Comparison of ENCODE assay signal across 1 cellular context in the genomic region with DNA sequence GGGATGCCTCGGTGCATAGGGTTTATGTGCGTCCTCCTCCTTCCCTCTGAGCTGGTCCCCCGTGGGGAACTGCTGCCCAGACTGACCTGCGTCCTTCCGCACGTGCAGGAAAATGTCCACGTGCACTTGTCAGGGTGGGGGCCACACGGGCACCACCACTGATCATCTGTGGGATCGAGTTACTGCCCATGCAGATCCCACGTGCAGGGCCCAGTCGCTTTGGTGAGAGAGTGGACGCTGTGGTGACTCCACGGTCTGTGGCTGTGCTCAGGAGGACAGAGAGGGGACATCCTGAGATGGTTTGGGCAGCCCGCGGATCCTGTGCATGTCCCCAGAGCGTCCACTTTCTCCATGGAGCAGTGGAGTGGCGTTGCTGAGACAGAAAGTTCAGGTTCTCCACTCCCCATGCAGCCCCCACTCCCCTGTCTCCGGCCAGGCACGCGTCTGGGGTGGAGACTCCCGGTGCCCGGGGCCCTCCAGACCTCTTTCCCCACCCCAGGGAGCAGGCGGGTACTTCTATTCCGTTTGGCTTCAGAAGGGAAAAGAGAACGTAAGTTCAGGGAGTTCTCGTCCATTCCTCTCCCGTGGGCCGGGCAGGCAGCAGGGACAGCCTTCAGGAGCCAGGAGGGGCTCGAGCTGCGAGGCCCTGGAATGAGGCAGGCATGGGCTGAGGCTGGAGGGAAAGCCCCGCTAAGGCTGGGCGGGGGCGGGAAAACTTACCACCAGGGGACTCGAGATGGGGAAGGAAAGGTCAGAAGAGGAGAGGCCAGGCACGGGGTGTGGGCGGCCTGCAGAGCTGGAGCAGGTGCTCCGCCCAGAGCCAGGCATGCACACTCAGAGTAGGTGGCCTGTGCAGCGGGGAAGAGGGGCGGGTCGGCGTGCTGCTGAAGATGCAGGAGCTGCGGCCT.
TF ChIP-seq lines count a peak whose summit lies in the region.

No MANE protein-coding gene starts in this region.

TF ChIP-seq in HepG2, 621 proteins besides CTCF, POLR2A, EP300 and RAD21 (continued from another document and continues in another):
- TF ChIP-seq REL (CRISPR knock-in tag; conservative IDR thresholded peaks at IDR 0.05) = peak; percentile 77; the same call in 1 of the 2 replicates
- TF ChIP-seq CENPX (CRISPR knock-in tag; IDR thresholded peaks at IDR 0.05) = no peak
- no peak for TF ChIP-seq MZF1 (CRISPR knock-in tag; IDR thresholded peaks at IDR 0.05; ENCODE audit: borderline replicate concordance)
- TF ChIP-seq ZNF3 (CRISPR knock-in tag; IDR thresholded peaks at IDR 0.05) = no peak
- TF ChIP-seq, protein P1, sequence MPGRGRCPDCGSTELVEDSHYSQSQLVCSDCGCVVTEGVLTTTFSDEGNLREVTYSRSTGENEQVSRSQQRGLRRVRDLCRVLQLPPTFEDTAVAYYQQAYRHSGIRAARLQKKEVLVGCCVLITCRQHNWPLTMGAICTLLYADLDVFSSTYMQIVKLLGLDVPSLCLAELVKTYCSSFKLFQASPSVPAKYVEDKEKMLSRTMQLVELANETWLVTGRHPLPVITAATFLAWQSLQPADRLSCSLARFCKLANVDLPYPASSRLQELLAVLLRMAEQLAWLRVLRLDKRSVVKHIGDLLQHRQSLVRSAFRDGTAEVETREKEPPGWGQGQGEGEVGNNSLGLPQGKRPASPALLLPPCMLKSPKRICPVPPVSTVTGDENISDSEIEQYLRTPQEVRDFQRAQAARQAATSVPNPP (CRISPR knock-in tag; IDR thresholded peaks at IDR 0.05) = 0 out of 2 replicates have a peak, but pooled peaks have one; percentile 87
- no peak for TF ChIP-seq MATR3 (CRISPR knock-in tag; IDR thresholded peaks at IDR 0.05)
- peak; percentile 83; the same call in 1 of the 2 replicates for TF ChIP-seq ZNF30 (CRISPR knock-in tag; IDR thresholded peaks at IDR 0.05)
- no peak for TF ChIP-seq NCOA5 (CRISPR knock-in tag; IDR thresholded peaks at IDR 0.05)
- no peak for TF ChIP-seq ZFP36L2 (CRISPR knock-in tag; IDR thresholded peaks at IDR 0.05)
- TF ChIP-seq REXO4 (CRISPR knock-in tag; IDR thresholded peaks at IDR 0.05; ENCODE audit: borderline replicate concordance) = peak; percentile 51; the same call in 1 of the 2 replicates
- TF ChIP-seq ZNF558 (CRISPR knock-in tag; IDR thresholded peaks at IDR 0.05; ENCODE audit: borderline replicate concordance) = peak; percentile 71; the same call in 1 of the 2 replicates
- TF ChIP-seq HOXA7 (CRISPR knock-in tag; IDR thresholded peaks at IDR 0.05) = no peak
- TF ChIP-seq, protein P2, sequence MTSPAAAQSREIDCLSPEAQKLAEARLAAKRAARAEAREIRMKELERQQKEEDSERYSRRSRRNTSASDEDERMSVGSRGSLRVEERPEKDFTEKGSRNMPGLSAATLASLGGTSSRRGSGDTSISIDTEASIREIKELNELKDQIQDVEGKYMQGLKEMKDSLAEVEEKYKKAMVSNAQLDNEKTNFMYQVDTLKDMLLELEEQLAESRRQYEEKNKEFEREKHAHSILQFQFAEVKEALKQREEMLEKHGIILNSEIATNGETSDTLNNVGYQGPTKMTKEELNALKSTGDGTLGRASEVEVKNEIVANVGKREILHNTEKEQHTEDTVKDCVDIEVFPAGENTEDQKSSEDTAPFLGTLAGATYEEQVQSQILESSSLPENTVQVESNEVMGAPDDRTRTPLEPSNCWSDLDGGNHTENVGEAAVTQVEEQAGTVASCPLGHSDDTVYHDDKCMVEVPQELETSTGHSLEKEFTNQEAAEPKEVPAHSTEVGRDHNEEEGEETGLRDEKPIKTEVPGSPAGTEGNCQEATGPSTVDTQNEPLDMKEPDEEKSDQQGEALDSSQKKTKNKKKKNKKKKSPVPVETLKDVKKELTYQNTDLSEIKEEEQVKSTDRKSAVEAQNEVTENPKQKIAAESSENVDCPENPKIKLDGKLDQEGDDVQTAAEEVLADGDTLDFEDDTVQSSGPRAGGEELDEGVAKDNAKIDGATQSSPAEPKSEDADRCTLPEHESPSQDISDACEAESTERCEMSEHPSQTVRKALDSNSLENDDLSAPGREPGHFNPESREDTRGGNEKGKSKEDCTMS (CRISPR knock-in tag; conservative IDR thresholded peaks at IDR 0.05) = no peak
- TF ChIP-seq SALL2 (CRISPR knock-in tag; IDR thresholded peaks at IDR 0.05) = peak; percentile 59; the same call in 1 of the 2 replicates
- TF ChIP-seq ZNF12 (CRISPR knock-in tag; IDR thresholded peaks at IDR 0.05) = peak; percentile 62; the same call in 1 of the 2 replicates
- TF ChIP-seq ZSCAN12 (CRISPR knock-in tag; IDR thresholded peaks at IDR 0.05) = no peak
- TF ChIP-seq ZNF354B (CRISPR knock-in tag; IDR thresholded peaks at IDR 0.05) = no peak
- TF ChIP-seq MEF2D (CRISPR knock-in tag; IDR thresholded peaks at IDR 0.05) = peak; percentile 77
- peak; percentile 90; the same call in 1 of the 2 replicates for TF ChIP-seq ZNF230 (CRISPR knock-in tag; IDR thresholded peaks at IDR 0.05)
- peak; percentile 71; the same call in 1 of the 2 replicates for TF ChIP-seq ZNF446 (CRISPR knock-in tag; IDR thresholded peaks at IDR 0.05)
- TF ChIP-seq, protein P3, sequence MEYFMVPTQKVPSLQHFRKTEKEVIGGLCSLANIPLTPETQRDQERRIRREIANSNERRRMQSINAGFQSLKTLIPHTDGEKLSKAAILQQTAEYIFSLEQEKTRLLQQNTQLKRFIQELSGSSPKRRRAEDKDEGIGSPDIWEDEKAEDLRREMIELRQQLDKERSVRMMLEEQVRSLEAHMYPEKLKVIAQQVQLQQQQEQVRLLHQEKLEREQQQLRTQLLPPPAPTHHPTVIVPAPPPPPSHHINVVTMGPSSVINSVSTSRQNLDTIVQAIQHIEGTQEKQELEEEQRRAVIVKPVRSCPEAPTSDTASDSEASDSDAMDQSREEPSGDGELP (IDR thresholded peaks at IDR 0.05; ENCODE audit: borderline replicate concordance, low read depth) = no peak; the same call in 1 of the 2 replicates
- no peak for TF ChIP-seq PHF5A (CRISPR knock-in tag; IDR thresholded peaks at IDR 0.05; ENCODE audit: low read depth, unreplicated experiment)
- TF ChIP-seq GABPB1 (CRISPR knock-in tag; IDR thresholded peaks at IDR 0.05) = 0 out of 2 replicates have a peak, but pooled peaks have one; percentile 27
- peak; percentile 13; the same call in 1 of the 2 replicates for TF ChIP-seq SSRP1 (CRISPR knock-in tag; IDR thresholded peaks at IDR 0.05)
- TF ChIP-seq ZSCAN30 (CRISPR knock-in tag; IDR thresholded peaks at IDR 0.05) = no peak
- TF ChIP-seq ZNF460 (CRISPR knock-in tag; IDR thresholded peaks at IDR 0.05; ENCODE audit: borderline replicate concordance) = no peak
- no peak for TF ChIP-seq SETDB1 (CRISPR knock-in tag; IDR thresholded peaks at IDR 0.05; ENCODE audit: borderline replicate concordance)
- no peak for TF ChIP-seq RARG (CRISPR knock-in tag; IDR thresholded peaks at IDR 0.05; ENCODE audit: low read depth)
- TF ChIP-seq, protein P4, sequence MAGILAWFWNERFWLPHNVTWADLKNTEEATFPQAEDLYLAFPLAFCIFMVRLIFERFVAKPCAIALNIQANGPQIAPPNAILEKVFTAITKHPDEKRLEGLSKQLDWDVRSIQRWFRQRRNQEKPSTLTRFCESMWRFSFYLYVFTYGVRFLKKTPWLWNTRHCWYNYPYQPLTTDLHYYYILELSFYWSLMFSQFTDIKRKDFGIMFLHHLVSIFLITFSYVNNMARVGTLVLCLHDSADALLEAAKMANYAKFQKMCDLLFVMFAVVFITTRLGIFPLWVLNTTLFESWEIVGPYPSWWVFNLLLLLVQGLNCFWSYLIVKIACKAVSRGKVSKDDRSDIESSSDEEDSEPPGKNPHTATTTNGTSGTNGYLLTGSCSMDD (CRISPR knock-in tag; IDR thresholded peaks at IDR 0.05) = no peak; the same call in 1 of the 2 replicates
- 0 out of 2 replicates have a peak, but pooled peaks have one; percentile 0 for TF ChIP-seq ZNF234 (CRISPR knock-in tag; conservative IDR thresholded peaks at IDR 0.05)
- 0 out of 2 replicates have a peak, but pooled peaks have one; percentile 55 for TF ChIP-seq ZNF17 (CRISPR knock-in tag; IDR thresholded peaks at IDR 0.05)
- TF ChIP-seq ARID2 (CRISPR knock-in tag; IDR thresholded peaks at IDR 0.05; ENCODE audit: borderline replicate concordance) = no peak
- 0 out of 2 replicates have a peak, but pooled peaks have one; percentile 59 for TF ChIP-seq ZSCAN22 (CRISPR knock-in tag; IDR thresholded peaks at IDR 0.05)
- TF ChIP-seq, protein P5, sequence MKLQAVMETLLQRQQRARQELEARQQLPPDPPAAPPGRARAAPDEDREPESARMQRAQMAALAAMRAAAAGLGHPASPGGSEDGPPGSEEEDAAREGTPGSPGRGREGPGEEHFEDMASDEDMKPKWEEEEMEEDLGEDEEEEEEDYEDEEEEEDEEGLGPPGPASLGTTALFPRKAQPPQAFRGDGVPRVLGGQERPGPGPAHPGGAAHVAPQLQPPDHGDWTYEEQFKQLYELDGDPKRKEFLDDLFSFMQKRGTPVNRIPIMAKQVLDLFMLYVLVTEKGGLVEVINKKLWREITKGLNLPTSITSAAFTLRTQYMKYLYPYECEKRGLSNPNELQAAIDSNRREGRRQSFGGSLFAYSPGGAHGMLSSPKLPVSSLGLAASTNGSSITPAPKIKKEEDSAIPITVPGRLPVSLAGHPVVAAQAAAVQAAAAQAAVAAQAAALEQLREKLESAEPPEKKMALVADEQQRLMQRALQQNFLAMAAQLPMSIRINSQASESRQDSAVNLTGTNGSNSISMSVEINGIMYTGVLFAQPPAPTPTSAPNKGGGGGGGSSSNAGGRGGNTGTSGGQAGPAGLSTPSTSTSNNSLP (IDR thresholded peaks at IDR 0.05; ENCODE audit: low read depth, low read length) = no peak
- 0 out of 2 replicates have a peak, but pooled peaks have one; percentile 15 for TF ChIP-seq ZNF589 (CRISPR knock-in tag; conservative IDR thresholded peaks at IDR 0.05)
- TF ChIP-seq ZNF282 (IDR thresholded peaks at IDR 0.05; ENCODE audit: partially characterized antibody) = no peak
- peak; percentile 68; the same call in 1 of the 2 replicates for TF ChIP-seq ZZZ3 (CRISPR knock-in tag; IDR thresholded peaks at IDR 0.05; ENCODE audit: borderline replicate concordance)
- TF ChIP-seq NFRKB (IDR thresholded peaks at IDR 0.05) = no peak
- peak; percentile 76; the same call in 1 of the 2 replicates for TF ChIP-seq ZNF564 (CRISPR knock-in tag; IDR thresholded peaks at IDR 0.05)
- peak; percentile 45 for TF ChIP-seq SRSF1 (optimal IDR thresholded peaks at IDR 0.05; ENCODE audit: low read depth, low read length)
- no peak; the same call in 1 of the 2 replicates for TF ChIP-seq IRX3 (CRISPR knock-in tag; IDR thresholded peaks at IDR 0.05; ENCODE audit: borderline replicate concordance, low read depth)
- no peak for TF ChIP-seq JDP2 (CRISPR knock-in tag; IDR thresholded peaks at IDR 0.05; ENCODE audit: borderline replicate concordance)
- TF ChIP-seq, protein P6, sequence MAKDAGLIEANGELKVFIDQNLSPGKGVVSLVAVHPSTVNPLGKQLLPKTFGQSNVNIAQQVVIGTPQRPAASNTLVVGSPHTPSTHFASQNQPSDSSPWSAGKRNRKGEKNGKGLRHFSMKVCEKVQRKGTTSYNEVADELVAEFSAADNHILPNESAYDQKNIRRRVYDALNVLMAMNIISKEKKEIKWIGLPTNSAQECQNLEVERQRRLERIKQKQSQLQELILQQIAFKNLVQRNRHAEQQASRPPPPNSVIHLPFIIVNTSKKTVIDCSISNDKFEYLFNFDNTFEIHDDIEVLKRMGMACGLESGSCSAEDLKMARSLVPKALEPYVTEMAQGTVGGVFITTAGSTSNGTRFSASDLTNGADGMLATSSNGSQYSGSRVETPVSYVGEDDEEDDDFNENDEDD (CRISPR knock-in tag; IDR thresholded peaks at IDR 0.05; ENCODE audit: borderline replicate concordance) = peak; percentile 96
- TF ChIP-seq ZNF746 (CRISPR knock-in tag; IDR thresholded peaks at IDR 0.05) = no peak; the same call in none of the 2 replicates
- TF ChIP-seq ATF7 (IDR thresholded peaks at IDR 0.05) = no peak
- TF ChIP-seq ATF7 (CRISPR knock-in tag; IDR thresholded peaks at IDR 0.05) = no peak; the same call in 1 of the 2 replicates
- TF ChIP-seq KLF11 (CRISPR knock-in tag; IDR thresholded peaks at IDR 0.05) = no peak
- TF ChIP-seq, protein P7, sequence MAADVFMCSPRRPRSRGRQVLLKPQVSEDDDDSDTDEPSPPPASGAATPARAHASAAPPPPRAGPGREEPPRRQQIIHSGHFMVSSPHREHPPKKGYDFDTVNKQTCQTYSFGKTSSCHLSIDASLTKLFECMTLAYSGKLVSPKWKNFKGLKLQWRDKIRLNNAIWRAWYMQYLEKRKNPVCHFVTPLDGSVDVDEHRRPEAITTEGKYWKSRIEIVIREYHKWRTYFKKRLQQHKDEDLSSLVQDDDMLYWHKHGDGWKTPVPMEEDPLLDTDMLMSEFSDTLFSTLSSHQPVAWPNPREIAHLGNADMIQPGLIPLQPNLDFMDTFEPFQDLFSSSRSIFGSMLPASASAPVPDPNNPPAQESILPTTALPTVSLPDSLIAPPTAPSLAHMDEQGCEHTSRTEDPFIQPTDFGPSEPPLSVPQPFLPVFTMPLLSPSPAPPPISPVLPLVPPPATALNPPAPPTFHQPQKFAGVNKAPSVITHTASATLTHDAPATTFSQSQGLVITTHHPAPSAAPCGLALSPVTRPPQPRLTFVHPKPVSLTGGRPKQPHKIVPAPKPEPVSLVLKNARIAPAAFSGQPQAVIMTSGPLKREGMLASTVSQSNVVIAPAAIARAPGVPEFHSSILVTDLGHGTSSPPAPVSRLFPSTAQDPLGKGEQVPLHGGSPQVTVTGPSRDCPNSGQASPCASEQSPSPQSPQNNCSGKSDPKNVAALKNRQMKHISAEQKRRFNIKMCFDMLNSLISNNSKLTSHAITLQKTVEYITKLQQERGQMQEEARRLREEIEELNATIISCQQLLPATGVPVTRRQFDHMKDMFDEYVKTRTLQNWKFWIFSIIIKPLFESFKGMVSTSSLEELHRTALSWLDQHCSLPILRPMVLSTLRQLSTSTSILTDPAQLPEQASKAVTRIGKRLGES (CRISPR knock-in tag; IDR thresholded peaks at IDR 0.05; ENCODE audit: borderline replicate concordance) = no peak
- no peak for TF ChIP-seq SATB2 (CRISPR knock-in tag; IDR thresholded peaks at IDR 0.05)
- TF ChIP-seq TEAD3 (CRISPR knock-in tag; optimal IDR thresholded peaks at IDR 0.05; ENCODE audit: borderline replicate concordance) = peak; percentile 91
- TF ChIP-seq NCOR1 (IDR thresholded peaks at IDR 0.05; ENCODE audit: borderline replicate concordance, low read length) = no peak; the same call in 1 of the 2 replicates
- no peak for TF ChIP-seq XBP1 (CRISPR knock-in tag; IDR thresholded peaks at IDR 0.05)
- no peak for TF ChIP-seq ZNF644 (CRISPR knock-in tag; IDR thresholded peaks at IDR 0.05; ENCODE audit: low read depth)
- no peak for TF ChIP-seq ZNF703 (CRISPR knock-in tag; IDR thresholded peaks at IDR 0.05; ENCODE audit: borderline replicate concordance)
- TF ChIP-seq ELF3 (CRISPR knock-in tag; IDR thresholded peaks at IDR 0.05) = peak; percentile 80
- TF ChIP-seq, protein P8, sequence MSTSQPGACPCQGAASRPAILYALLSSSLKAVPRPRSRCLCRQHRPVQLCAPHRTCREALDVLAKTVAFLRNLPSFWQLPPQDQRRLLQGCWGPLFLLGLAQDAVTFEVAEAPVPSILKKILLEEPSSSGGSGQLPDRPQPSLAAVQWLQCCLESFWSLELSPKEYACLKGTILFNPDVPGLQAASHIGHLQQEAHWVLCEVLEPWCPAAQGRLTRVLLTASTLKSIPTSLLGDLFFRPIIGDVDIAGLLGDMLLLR (CRISPR knock-in tag; IDR thresholded peaks at IDR 0.05) = no peak; the same call in 1 of the 2 replicates
